1 cellular context compared by ENCODE assay signal in the genomic region with DNA sequence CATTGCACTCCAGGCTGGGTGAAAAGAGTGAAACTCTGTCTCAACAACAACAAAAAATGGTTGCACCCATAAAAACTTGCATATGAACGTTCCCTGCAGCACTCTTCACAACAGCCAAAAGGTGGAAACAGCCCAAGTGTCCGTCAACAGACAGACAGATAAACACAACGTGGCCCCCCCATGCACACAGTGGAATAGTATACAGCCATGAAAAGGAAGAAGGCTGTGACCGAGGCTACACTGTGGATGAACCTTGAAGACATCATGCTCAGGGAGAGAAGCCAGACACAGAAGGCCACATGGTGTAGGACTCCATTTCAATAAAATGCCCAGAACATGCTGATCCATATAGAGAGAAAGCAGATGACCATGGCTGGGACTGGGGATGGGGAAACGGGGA.
A peak's percentile ranks its signal among the peaks of the same experiment; 100 is the strongest.
TF ChIP-seq lines count a peak whose summit lies in the region.

No MANE protein-coding gene starts in this region.

TF ChIP-seq in K562, 482 proteins besides CTCF, POLR2A, EP300 and RAD21:
- peak in 1 of 2 experiments; percentile 42; a peak in 1 of 4 replicates for TF ChIP-seq KDM1A (IDR thresholded peaks at IDR 0.05)
- no peak for TF ChIP-seq NFE2L1 (tag; IDR thresholded peaks at IDR 0.05; ENCODE audit: borderline replicate concordance, low read depth)
- peak; percentile 59; the same call in 1 of the 2 replicates for TF ChIP-seq HDAC2 (IDR thresholded peaks at IDR 0.05)
- TF ChIP-seq ZNF24 (IDR thresholded peaks at IDR 0.05): peak; percentile 61; the same call in 1 of the 2 replicates
- TF ChIP-seq, protein P1, sequence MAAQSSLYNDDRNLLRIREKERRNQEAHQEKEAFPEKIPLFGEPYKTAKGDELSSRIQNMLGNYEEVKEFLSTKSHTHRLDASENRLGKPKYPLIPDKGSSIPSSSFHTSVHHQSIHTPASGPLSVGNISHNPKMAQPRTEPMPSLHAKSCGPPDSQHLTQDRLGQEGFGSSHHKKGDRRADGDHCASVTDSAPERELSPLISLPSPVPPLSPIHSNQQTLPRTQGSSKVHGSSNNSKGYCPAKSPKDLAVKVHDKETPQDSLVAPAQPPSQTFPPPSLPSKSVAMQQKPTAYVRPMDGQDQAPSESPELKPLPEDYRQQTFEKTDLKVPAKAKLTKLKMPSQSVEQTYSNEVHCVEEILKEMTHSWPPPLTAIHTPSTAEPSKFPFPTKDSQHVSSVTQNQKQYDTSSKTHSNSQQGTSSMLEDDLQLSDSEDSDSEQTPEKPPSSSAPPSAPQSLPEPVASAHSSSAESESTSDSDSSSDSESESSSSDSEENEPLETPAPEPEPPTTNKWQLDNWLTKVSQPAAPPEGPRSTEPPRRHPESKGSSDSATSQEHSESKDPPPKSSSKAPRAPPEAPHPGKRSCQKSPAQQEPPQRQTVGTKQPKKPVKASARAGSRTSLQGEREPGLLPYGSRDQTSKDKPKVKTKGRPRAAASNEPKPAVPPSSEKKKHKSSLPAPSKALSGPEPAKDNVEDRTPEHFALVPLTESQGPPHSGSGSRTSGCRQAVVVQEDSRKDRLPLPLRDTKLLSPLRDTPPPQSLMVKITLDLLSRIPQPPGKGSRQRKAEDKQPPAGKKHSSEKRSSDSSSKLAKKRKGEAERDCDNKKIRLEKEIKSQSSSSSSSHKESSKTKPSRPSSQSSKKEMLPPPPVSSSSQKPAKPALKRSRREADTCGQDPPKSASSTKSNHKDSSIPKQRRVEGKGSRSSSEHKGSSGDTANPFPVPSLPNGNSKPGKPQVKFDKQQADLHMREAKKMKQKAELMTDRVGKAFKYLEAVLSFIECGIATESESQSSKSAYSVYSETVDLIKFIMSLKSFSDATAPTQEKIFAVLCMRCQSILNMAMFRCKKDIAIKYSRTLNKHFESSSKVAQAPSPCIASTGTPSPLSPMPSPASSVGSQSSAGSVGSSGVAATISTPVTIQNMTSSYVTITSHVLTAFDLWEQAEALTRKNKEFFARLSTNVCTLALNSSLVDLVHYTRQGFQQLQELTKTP (IDR thresholded peaks at IDR 0.05; ENCODE audit: low read depth in 1 of 2, partially characterized antibody in 2 of 2): peak in 1 of 2 experiments; percentile 26
- peak; percentile 86 for TF ChIP-seq RBM25 (IDR thresholded peaks at IDR 0.05; ENCODE audit: low read depth, low read length, severe bottlenecking)
- 0 out of 2 replicates have a peak, but pooled peaks have one; percentile 37 for TF ChIP-seq PTBP1 (IDR thresholded peaks at IDR 0.05; ENCODE audit: low read depth, low read length)
- TF ChIP-seq ZNF146 (CRISPR knock-in tag; IDR thresholded peaks at IDR 0.05; ENCODE audit: unreplicated experiment): peak; percentile 100
- TF ChIP-seq, protein P2, sequence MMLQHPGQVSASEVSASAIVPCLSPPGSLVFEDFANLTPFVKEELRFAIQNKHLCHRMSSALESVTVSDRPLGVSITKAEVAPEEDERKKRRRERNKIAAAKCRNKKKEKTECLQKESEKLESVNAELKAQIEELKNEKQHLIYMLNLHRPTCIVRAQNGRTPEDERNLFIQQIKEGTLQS (IDR thresholded peaks at IDR 0.05): no peak
- TF ChIP-seq, protein P2 (CRISPR knock-in tag; conservative IDR thresholded peaks at IDR 0.05): no peak
- TF ChIP-seq CBX1 (IDR thresholded peaks at IDR 0.05; ENCODE audit: low read depth): peak; percentile 53; the same call in 1 of the 2 replicates
- TF ChIP-seq BCOR (IDR thresholded peaks at IDR 0.05): peak; percentile 86
- TF ChIP-seq ZBTB17 (CRISPR knock-in tag; IDR thresholded peaks at IDR 0.05): no peak
- TF ChIP-seq, protein P3, sequence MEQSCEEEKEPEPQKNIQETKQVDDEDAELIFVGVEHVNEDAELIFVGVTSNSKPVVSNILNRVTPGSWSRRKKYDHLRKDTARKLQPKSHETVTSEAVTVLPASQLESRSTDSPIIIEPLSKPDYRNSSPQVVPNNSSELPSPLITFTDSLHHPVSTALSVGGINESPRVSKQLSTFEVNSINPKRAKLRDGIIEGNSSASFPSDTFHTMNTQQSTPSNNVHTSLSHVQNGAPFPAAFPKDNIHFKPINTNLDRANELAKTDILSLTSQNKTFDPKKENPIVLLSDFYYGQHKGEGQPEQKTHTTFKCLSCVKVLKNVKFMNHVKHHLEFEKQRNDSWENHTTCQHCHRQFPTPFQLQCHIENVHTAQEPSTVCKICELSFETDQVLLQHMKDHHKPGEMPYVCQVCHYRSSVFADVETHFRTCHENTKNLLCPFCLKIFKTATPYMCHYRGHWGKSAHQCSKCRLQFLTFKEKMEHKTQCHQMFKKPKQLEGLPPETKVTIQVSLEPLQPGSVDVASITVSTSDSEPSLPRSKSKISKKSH (CRISPR knock-in tag; IDR thresholded peaks at IDR 0.05): no peak
- TF ChIP-seq RCOR1 (IDR thresholded peaks at IDR 0.05; ENCODE audit: borderline replicate concordance in 1 of 2, low read depth in 2 of 2, low read length in 2 of 2): 0 out of 4 replicates have a peak, but pooled peaks of 1 of the 2 experiments have one; percentile 40
- peak; percentile 34; the same call in 1 of the 2 replicates for TF ChIP-seq SMARCA5 (IDR thresholded peaks at IDR 0.05)
